22 cellular contexts compared by ENCODE assay signal in the genomic region with DNA sequence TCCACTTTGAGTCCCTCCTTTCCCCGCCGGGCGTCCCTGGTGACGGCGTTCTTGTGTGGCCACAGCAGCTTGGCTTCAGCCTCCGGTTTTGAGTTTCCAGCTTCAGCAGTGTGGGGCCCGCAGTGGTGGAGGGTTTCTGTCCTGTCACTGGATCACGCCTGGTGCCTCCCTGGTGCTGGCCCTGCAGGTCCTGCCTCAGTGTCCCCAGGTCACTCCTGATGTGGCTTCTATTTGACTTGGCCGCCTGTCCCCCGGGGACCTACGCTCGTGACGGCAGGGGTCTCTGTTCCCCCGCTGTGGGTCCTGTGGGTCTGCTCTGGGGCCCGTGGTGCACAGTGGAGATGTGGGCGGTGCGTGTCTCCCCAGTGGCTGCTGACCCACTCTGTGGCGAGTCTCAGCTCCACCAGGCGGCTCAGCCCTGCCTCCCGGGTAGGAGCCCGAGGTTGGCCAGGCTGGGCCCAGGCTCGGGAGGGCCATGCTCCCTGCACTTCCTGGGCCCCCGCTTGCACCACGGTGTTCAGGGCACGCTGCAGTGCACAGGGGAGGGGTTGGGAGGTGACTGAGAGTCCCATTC. TPM values are rescaled to one million over a fixed set of nuclear protein-coding genes. Genes with fewer than 3 reads are reported as not detected.
A peak's percentile ranks its signal among the peaks of the same experiment; 100 is the strongest.
DNase-seq lines count a peak whose midpoint lies in the region; ATAC-seq and TF ChIP-seq lines count a peak whose summit lies in the region.
"Had no signal": no experiment of that assay in that cellular context is flagged by ENCODE, and none has a peak within 500 bp of the region (broad histone marks: within the 10 kb centered on the region; RNA-seq: fewer than 3 reads in every experiment).

No MANE protein-coding gene starts in this region.

- H3K4me3 ChIP-seq in upper lobe of left lung = no peak overlapping the region
- H3K4me3 ChIP-seq: neural progenitor cell had no signal

- H3K27ac Mint-ChIP-seq in activated naive CD4-positive, alpha-beta T cell treated with anti-CD3 and anti-CD28 coated beads, Interleukin-2, amount 10 ng/mL, durations not matched to agents 7 days and 5 days = no peak overlapping the region
- no peak overlapping the region for H3K27ac Mint-ChIP-seq in natural killer cell

- TF ChIP-seq EP300 in upper lobe of left lung (IDR thresholded peaks at IDR 0.05) = no peak

- CTCF ChIA-PET in activated naive CD4-positive, alpha-beta T cell treated with anti-CD3 and anti-CD28 coated beads, Interleukin-2, amount 10 ng/mL, durations not matched to agents 7 days and 5 days (lab: Charles Lee) = no interaction called here

- H3K9me3 ChIP-seq in upper lobe of left lung = peaks cover 0 to 3% (median 0%) of the 10 kb centered on the region in 4 donors

- H3K27ac ChIP-seq in upper lobe of left lung = no peak overlapping the region
- H3K27ac ChIP-seq: C4-2B had no signal

- TF ChIP-seq POLR2A in upper lobe of left lung (IDR thresholded peaks at IDR 0.05) = no peak

- WGBS in upper lobe of left lung, 2 donors = 86 to 88% methylated on average over 14 to 16 of the region's 25 CpGs

- ATAC-seq in esophagus mucosa (peak; percentile 5), natural killer cell (no peak), upper lobe of left lung (ENCODE audit: low FRiP score in 2 of 2) (no peak)

- no peak overlapping the region for H3K4me3 Mint-ChIP-seq in activated naive CD4-positive, alpha-beta T cell treated with anti-CD3 and anti-CD28 coated beads, Interleukin-2, amount 10 ng/mL, durations not matched to agents 7 days and 5 days
- no peak overlapping the region for H3K4me3 Mint-ChIP-seq in natural killer cell
- H3K4me3 Mint-ChIP-seq: neural progenitor cell had no signal

- intact Hi-C loops in natural killer cell (cut with micrococcal nuclease) = no loop called here

- no peaks in the 10 kb centered on the region for H3K4me1 Mint-ChIP-seq in activated naive CD4-positive, alpha-beta T cell treated with anti-CD3 and anti-CD28 coated beads, Interleukin-2, amount 10 ng/mL, durations not matched to agents 7 days and 5 days
- peaks cover 17 to 18% of the 10 kb centered on the region in 2 donors for H3K4me1 Mint-ChIP-seq in natural killer cell

- no peaks in the 10 kb centered on the region for H3K27me3 Mint-ChIP-seq in activated naive CD4-positive, alpha-beta T cell treated with anti-CD3 and anti-CD28 coated beads, Interleukin-2, amount 10 ng/mL, durations not matched to agents 7 days and 5 days
- no peaks in the 10 kb centered on the region for H3K27me3 Mint-ChIP-seq in natural killer cell (ENCODE audit: low read depth in 2 of 2)

- no peaks in the 10 kb centered on the region for H3K36me3 ChIP-seq in upper lobe of left lung
- H3K36me3 ChIP-seq: neural progenitor cell had no signal

- no peaks in the 10 kb centered on the region for H3K36me3 Mint-ChIP-seq in activated naive CD4-positive, alpha-beta T cell treated with anti-CD3 and anti-CD28 coated beads, Interleukin-2, amount 10 ng/mL, durations not matched to agents 7 days and 5 days
- peaks cover 7% of the 10 kb centered on the region for H3K36me3 Mint-ChIP-seq in natural killer cell
- H3K36me3 Mint-ChIP-seq: neural progenitor cell had no signal

- H3K9me3 Mint-ChIP-seq in activated naive CD4-positive, alpha-beta T cell treated with anti-CD3 and anti-CD28 coated beads, Interleukin-2, amount 10 ng/mL, durations not matched to agents 7 days and 5 days = no peaks in the 10 kb centered on the region
- H3K9me3 Mint-ChIP-seq in natural killer cell = peaks cover 2 to 3% of the 10 kb centered on the region in 2 donors
- H3K9me3 Mint-ChIP-seq: neural progenitor cell had no signal

- peaks cover 0 to 5% (median 0%) of the 10 kb centered on the region in 4 donors for H3K4me1 ChIP-seq in upper lobe of left lung
- H3K4me1 ChIP-seq: neural progenitor cell had no signal

- no peaks in the 10 kb centered on the region for H3K27me3 ChIP-seq in upper lobe of left lung
- H3K27me3 ChIP-seq: neural progenitor cell had no signal

- peak; percentile 13 for DNase-seq in activated naive CD4-positive, alpha-beta T cell treated with anti-CD3 and anti-CD28 coated beads, Interleukin-2, amount 10 ng/mL, durations not matched to agents 7 days and 5 days
- no peak for DNase-seq in activated naive CD4-positive, alpha-beta T cell (lab: John Stamatoyannopoulos, UW)
- DNase-seq in natural killer cell (peak; percentile 10), upper lobe of left lung (peak; percentile 16 to 71), hypothalamus (lab: John Stamatoyannopoulos, UW) (no peak), medulla oblongata (ENCODE audit: extremely low spot score) (no peak), NCI-H2107 treated with DMSO at 0.1 percent for 48 hours (lab: John Stamatoyannopoulos, UW; ENCODE audit: unreplicated experiment) (no peak)
- DNase-seq: activated CD4-positive, alpha-beta T cell treated with anti-CD3 and anti-CD28 coated beads for 4 hours; activated naive CD4-positive, alpha-beta T cell treated with anti-CD3 and anti-CD28 coated beads, Interleukin-2, amount 50 U/mL, for 16 hours; effector CD4-positive, alpha-beta T cell; EL; erythroblast; foreskin melanocyte; HCEC 1CT; NCI-H2081 treated with DMSO at 0.1 percent for 48 hours; RPMI8226; T-helper 9 cell had no signal

- no peak for TF ChIP-seq CTCF in natural killer cell (IDR thresholded peaks at IDR 0.05)
- no peak for TF ChIP-seq CTCF in upper lobe of left lung (IDR thresholded peaks at IDR 0.05)

RNA-seq across cellular contexts. Expression of gene ATP4B, which starts 1.9 kb away (rescaled TPM):
- total RNA-seq in esophagus mucosa (not detected), natural killer cell (not detected), upper lobe of left lung (not detected)
- total RNA-seq: astrocyte, NCI-H460 had no signal

RNA-seq across cellular contexts. Expression of gene GRK1, which starts 10.9 kb away (rescaled TPM):
- total RNA-seq in esophagus mucosa (not detected), natural killer cell (not detected), upper lobe of left lung (1 to 10 TPM in 1 of 6 donors, under 1 TPM in 1, not detected in 4; 0.15 to 5.2 TPM)
- total RNA-seq: astrocyte, NCI-H460 had no signal

Comparison
In these comparisons a context has a peak if more than half of its experiments do, and no peak if none do; other contexts are left out.
1. DNase-seq: peak in activated naive CD4-positive, alpha-beta T cell treated with anti-CD3 and anti-CD28 coated beads, Interleukin-2, amount 10 ng/mL, durations not matched to agents 7 days and 5 days (single experiment), natural killer cell (single experiment) and upper lobe of left lung (2 of 2); none in activated naive CD4-positive, alpha-beta T cell (0 of 4), hypothalamus (0 of 51), medulla oblongata (single experiment) and NCI-H2107 treated with DMSO at 0.1 percent for 48 hours (single experiment).